Comparison of ENCODE assay signal across 22 cellular contexts in the genomic region with DNA sequence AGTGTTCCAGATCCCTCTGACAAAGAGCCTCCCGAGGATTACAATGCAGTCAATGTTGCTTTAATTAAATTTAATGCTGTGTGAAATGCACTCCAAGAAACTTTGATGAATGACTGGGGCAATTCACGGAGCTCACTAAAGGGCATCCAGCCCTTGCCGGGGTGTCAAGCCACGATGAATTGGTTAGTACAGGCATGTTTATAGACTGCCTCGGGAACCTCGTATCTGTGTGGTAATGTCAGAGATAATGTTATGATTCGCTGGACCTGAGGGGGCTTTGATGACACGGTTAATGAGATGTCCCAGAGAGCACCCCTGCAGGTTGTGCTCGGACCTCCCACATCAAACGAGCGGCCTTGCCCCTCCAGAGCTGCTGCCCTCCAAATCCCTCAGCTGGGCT.
"Had no signal": no experiment of that assay in that cellular context is flagged by ENCODE, and none has a peak within 500 bp of the region (broad histone marks: within the 10 kb centered on the region; RNA-seq: fewer than 3 reads in every experiment).

No MANE protein-coding gene starts in this region.

- H3K27ac Mint-ChIP-seq: activated naive CD8-positive, alpha-beta T cell; activated T-cell treated with anti-CD3 and anti-CD28 coated beads, Interleukin-2, amount 50 U/mL, for 24 hours; activated T-helper 17 cell treated with anti-CD3 and anti-CD28 coated beads, Interleukin-2, amount 50 U/mL, for 72 hours; memory B cell; natural killer cell treated with Interleukin-12 subunit alpha and Interleukin-12 subunit beta and Interleukin-15 and Interleukin-18, amount 100 ng/mL, for 72 hours; stimulated activated memory B cell treated with anti-CD40 and anti-IgM and Interleukin-4, amounts not matched to agents 10 μg/mL and 1 μg/mL and 100 μg/mL, for 72 hours had no signal

- H3K4me3 ChIP-seq: stomach, suprapubic skin, tibial nerve had no signal

- H3K9me3 Mint-ChIP-seq: activated T-cell treated with anti-CD3 and anti-CD28 coated beads, Interleukin-2, amount 50 U/mL, for 24 hours had no signal

- H3K36me3 Mint-ChIP-seq: activated naive CD8-positive, alpha-beta T cell; memory B cell; stimulated activated memory B cell treated with anti-CD40 and anti-IgM and Interleukin-4, amounts not matched to agents 10 μg/mL and 1 μg/mL and 100 μg/mL, for 72 hours had no signal

- H3K4me3 Mint-ChIP-seq: activated naive CD8-positive, alpha-beta T cell; activated T-cell treated with anti-CD3 and anti-CD28 coated beads, Interleukin-2, amount 50 U/mL, for 24 hours; activated T-helper 17 cell treated with anti-CD3 and anti-CD28 coated beads, Interleukin-2, amount 50 U/mL, for 72 hours; memory B cell; natural killer cell treated with Interleukin-12 subunit alpha and Interleukin-12 subunit beta and Interleukin-15 and Interleukin-18, amount 100 ng/mL, for 72 hours; stimulated activated memory B cell treated with anti-CD40 and anti-IgM and Interleukin-4, amounts not matched to agents 10 μg/mL and 1 μg/mL and 100 μg/mL, for 72 hours had no signal

- H3K36me3 ChIP-seq: stomach, suprapubic skin, tibial nerve had no signal

- H3K9me3 ChIP-seq: stomach, suprapubic skin, tibial nerve had no signal

- H3K4me1 ChIP-seq: stomach, suprapubic skin, tibial nerve had no signal

- ATAC-seq: activated T-helper 17 cell treated with anti-CD3 and anti-CD28 coated beads, Interleukin-2, amount 50 U/mL, for 72 hours; left cardiac atrium; natural killer cell treated with Interleukin-12 subunit alpha and Interleukin-12 subunit beta and Interleukin-15 and Interleukin-18, amount 100 ng/mL, for 72 hours; sciatic nerve; stimulated activated memory B cell treated with anti-CD40 and anti-IgM and Interleukin-4, amounts not matched to agents 10 μg/mL and 1 μg/mL and 100 μg/mL, for 72 hours had no signal

- H3K4me1 Mint-ChIP-seq: activated T-helper 17 cell treated with anti-CD3 and anti-CD28 coated beads, Interleukin-2, amount 50 U/mL, for 72 hours; memory B cell; stimulated activated memory B cell treated with anti-CD40 and anti-IgM and Interleukin-4, amounts not matched to agents 10 μg/mL and 1 μg/mL and 100 μg/mL, for 72 hours had no signal

- H3K27me3 Mint-ChIP-seq: memory B cell; natural killer cell treated with Interleukin-12 subunit alpha and Interleukin-12 subunit beta and Interleukin-15 and Interleukin-18, amount 100 ng/mL, for 72 hours; stimulated activated memory B cell treated with anti-CD40 and anti-IgM and Interleukin-4, amounts not matched to agents 10 μg/mL and 1 μg/mL and 100 μg/mL, for 72 hours had no signal

- DNase-seq: activated CD4-positive, alpha-beta T cell treated with anti-CD3 and anti-CD28 coated beads, Interleukin-2, amount 50 U/mL, for 4 hours; activated CD8-positive, alpha-beta memory T cell treated with anti-CD3 and anti-CD28 coated beads for 24 hours; activated CD8-positive, alpha-beta memory T cell treated with anti-CD3 and anti-CD28 coated beads, Interleukin-2, amount 50 U/mL, for 4 hours; activated T-cell treated with anti-CD3 and anti-CD28 coated beads, Interleukin-2, amount 50 U/mL, for 24 hours; cerebellar nuclear complex; cortex of kidney; effector CD4-positive, alpha-beta T cell; glutamatergic neuron; hippocampal formation; islet precursor cell; left cardiac atrium; occipital lobe; small intestine; stomach had no signal

- H3K27ac ChIP-seq: stomach, suprapubic skin, tibial nerve had no signal

- H3K27me3 ChIP-seq: stomach, suprapubic skin, tibial nerve had no signal
